In the genomic region with DNA sequence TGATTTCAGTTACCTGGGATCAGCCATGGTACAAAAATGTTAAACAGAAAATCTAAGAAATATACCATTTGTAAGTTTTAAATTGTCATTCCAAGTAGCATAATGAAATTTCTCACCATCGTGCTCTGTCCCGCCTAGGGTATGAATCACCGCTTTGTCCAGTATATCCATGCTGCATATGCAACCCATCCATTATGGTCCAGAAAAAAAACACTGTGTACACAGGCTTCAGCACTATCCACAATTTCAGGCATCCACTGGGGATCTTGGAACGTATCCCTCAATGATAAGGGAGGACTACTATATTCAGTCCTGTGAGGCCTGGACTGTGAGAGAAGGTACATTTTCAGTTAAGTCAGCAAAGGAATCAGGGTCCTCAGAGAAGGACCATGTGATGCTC, we compare ENCODE assay signal across 18 cellular contexts. TPM values are rescaled to one million over a fixed set of nuclear protein-coding genes. Genes with fewer than 3 reads are reported as not detected.
DNase-seq lines count a peak whose midpoint lies in the region; ATAC-seq and TF ChIP-seq lines count a peak whose summit lies in the region.
"Had no signal": no experiment of that assay in that cellular context is flagged by ENCODE, and none has a peak within 500 bp of the region (broad histone marks: within the 10 kb centered on the region; RNA-seq: fewer than 3 reads in every experiment).

No MANE protein-coding gene starts in this region.

- no peak overlapping the region for H3K4me3 ChIP-seq in CD8-positive, alpha-beta T cell (ENCODE audit: low read depth, low read length)
- H3K4me3 ChIP-seq: BLaER1 treated with 17β-estradiol and CSF1 and Interleukin-3, amounts not matched to agents 10 nM and 100 nM; SJCRH30 had no signal

- peak; percentile 28 for ATAC-seq in GM18907 (IDR thresholded peaks at IDR 0.05; ENCODE audit: unreplicated experiment)
- ATAC-seq in HG02610 (IDR thresholded peaks at IDR 0.05; ENCODE audit: unreplicated experiment), result no peak
- no peak for ATAC-seq in CD8-positive, alpha-beta T cell

- POLR2A ChIA-PET in CD8-positive, alpha-beta T cell (lab: Charles Lee), result no interaction called here

- H3K4me3 Mint-ChIP-seq in neural crest cell, result no peak overlapping the region
- H3K4me3 Mint-ChIP-seq in CD8-positive, alpha-beta T cell, result no peak overlapping the region
- H3K4me3 Mint-ChIP-seq: IgD-negative memory B cell had no signal

- no peaks in the 10 kb centered on the region for H3K9me3 ChIP-seq in CD8-positive, alpha-beta T cell (ENCODE audit: low read length)
- H3K9me3 ChIP-seq: SJCRH30 had no signal

- H3K4me1 Mint-ChIP-seq in neural crest cell, result peaks cover 5% of the 10 kb centered on the region
- H3K4me1 Mint-ChIP-seq in CD8-positive, alpha-beta T cell (ENCODE audit: low read depth), result no peaks in the 10 kb centered on the region

- H3K27me3 ChIP-seq in CD8-positive, alpha-beta T cell (ENCODE audit: insufficient read depth, low read length), result no peaks in the 10 kb centered on the region
- H3K27me3 ChIP-seq: BLaER1 treated with 17β-estradiol and CSF1 and Interleukin-3, amounts not matched to agents 10 nM and 100 nM; SJCRH30 had no signal

- no peaks in the 10 kb centered on the region for H3K4me1 ChIP-seq in CD8-positive, alpha-beta T cell (ENCODE audit: insufficient read depth, low read length)
- H3K4me1 ChIP-seq: BLaER1 treated with 17β-estradiol and CSF1 and Interleukin-3, amounts not matched to agents 10 nM and 100 nM; SJCRH30 had no signal

- peak overlapping the region; percentile 54 for H3K27ac Mint-ChIP-seq in neural crest cell (ENCODE audit: unreplicated experiment)
- no peak overlapping the region for H3K27ac Mint-ChIP-seq in CD8-positive, alpha-beta T cell
- H3K27ac Mint-ChIP-seq: IgD-negative memory B cell had no signal

- peaks cover 3% of the 10 kb centered on the region for H3K9me3 Mint-ChIP-seq in neural crest cell
- H3K9me3 Mint-ChIP-seq in CD8-positive, alpha-beta T cell, result peaks cover 2% of the 10 kb centered on the region

- H3K27me3 Mint-ChIP-seq in neural crest cell (ENCODE audit: low read depth), result peaks cover 6% of the 10 kb centered on the region
- no peaks in the 10 kb centered on the region for H3K27me3 Mint-ChIP-seq in CD8-positive, alpha-beta T cell (ENCODE audit: low read depth)
- H3K27me3 Mint-ChIP-seq: IgD-negative memory B cell had no signal

- in situ Hi-C loops in SK-MEL-5 (cut with HindIII; ENCODE audit: low pct_unique_long_range_greater_than_20kb, low sequenced_read_pairs), result no loop called here

- intact Hi-C loops in CD8-positive, alpha-beta T cell (cut with DNase I, micrococcal nuclease), result no loop called here

- no peaks in the 10 kb centered on the region for H3K36me3 ChIP-seq in CD8-positive, alpha-beta T cell (ENCODE audit: insufficient read depth, low read length)
- H3K36me3 ChIP-seq: BLaER1 treated with 17β-estradiol and CSF1 and Interleukin-3, amounts not matched to agents 10 nM and 100 nM; SJCRH30 had no signal

- H3K27ac ChIP-seq in cingulate gyrus (ENCODE audit: low read depth, low read length), result peak overlapping the region; percentile 12
- no peak overlapping the region for H3K27ac ChIP-seq in CD8-positive, alpha-beta T cell (ENCODE audit: low read depth, low read length)
- H3K27ac ChIP-seq: BLaER1 treated with 17β-estradiol and CSF1 and Interleukin-3, amounts not matched to agents 10 nM and 100 nM; SJCRH30 had no signal

- TF ChIP-seq CTCF in neural crest cell (conservative IDR thresholded peaks at IDR 0.05), result no peak
- TF ChIP-seq CTCF in CD8-positive, alpha-beta T cell (IDR thresholded peaks at IDR 0.05), result no peak

- H3K36me3 Mint-ChIP-seq in neural crest cell (ENCODE audit: low read depth), result no peaks in the 10 kb centered on the region
- peaks cover 2% of the 10 kb centered on the region for H3K36me3 Mint-ChIP-seq in CD8-positive, alpha-beta T cell
- H3K36me3 Mint-ChIP-seq: IgD-negative memory B cell had no signal

- CTCF ChIA-PET in CD8-positive, alpha-beta T cell (lab: Charles Lee), result no interaction called here

- DNase-seq in SK-MEL-5 (ENCODE audit: low read depth, low spot score), result peak; percentile 35
- no peak for DNase-seq in neural crest cell (ENCODE audit: low read depth, low spot score)
- DNase-seq in GM03348 (ENCODE audit: low spot score), result no peak
- no peak for DNase-seq in CD8-positive, alpha-beta T cell
- no peak for DNase-seq in SW480 (ENCODE audit: low spot score)
- DNase-seq: DND-41, MM.1S, NCI-H1092, NCI-H1436 treated with DMSO at 0.1 percent for 48 hours, NCI-H2029, NCI-H345, NCI-H526, SJCRH30 had no signal

RNA-seq across cellular contexts. Expression of a gene that starts 37.6 kb away (rescaled TPM):
- total RNA-seq in SK-MEL-5 (2014; rRNA removed; shearing (Covaris generic)), result 7.2 and 9.7 TPM in 2 replicates
- 40.7 and 44.6 TPM in 2 replicates for polyA plus RNA-seq in SK-MEL-5 (2015; cell fraction: cytosol; rRNA removed)
- polyA plus RNA-seq in SK-MEL-5 (2015; cell fraction: nucleus; rRNA removed), result 10.7 and 12.2 TPM in 2 replicates
- 99.0 and 102 TPM in 2 replicates for total RNA-seq in neural crest cell
- 10 to 100 TPM; 53.7 to 57.0 TPM for total RNA-seq in CD8-positive, alpha-beta T cell

RNA-seq across cellular contexts. Expression of a gene that starts 55.9 kb away (rescaled TPM):
- total RNA-seq in SK-MEL-5 (2014; rRNA removed; shearing (Covaris generic)), result 0.66 and 0.83 TPM in 2 replicates
- polyA plus RNA-seq in SK-MEL-5 (2015; cell fraction: cytosol; rRNA removed), result 0.48 and 0.80 TPM in 2 replicates
- 3.7 and 5.4 TPM in 2 replicates for polyA plus RNA-seq in SK-MEL-5 (2015; cell fraction: nucleus; rRNA removed)
- 9.4 and 11.8 TPM in 2 replicates for total RNA-seq in neural crest cell
- 10 to 100 TPM; 16.9 to 17.4 TPM for total RNA-seq in CD8-positive, alpha-beta T cell
- total RNA-seq: SJCRH30 had no signal
